Comparison of ENCODE assay signal across 8 cellular contexts in genomic region chr5:77852514-77853352, GRCh38.
DNase-seq lines count a peak whose midpoint lies in the region; ATAC-seq and TF ChIP-seq lines count a peak whose summit lies in the region.

No MANE protein-coding gene starts in this region.

- TF ChIP-seq RAD21 in Ishikawa (IDR thresholded peaks at IDR 0.05; ENCODE audit: low read depth) = no peak

- WGBS in esophagus muscularis mucosa = 2% methylated on average over 28 of the region's 28 CpGs

- ATAC-seq in thoracic aorta (ENCODE audit: insufficient number of reproducible peaks, low FRiP score, low read depth) = peak; percentile 40
- ATAC-seq in GM21528 (IDR thresholded peaks at IDR 0.05; ENCODE audit: low FRiP score, unreplicated experiment) = no peak

- TF ChIP-seq EP300 in Ishikawa (IDR thresholded peaks at IDR 0.05; ENCODE audit: borderline replicate concordance) (no peak), esophagus muscularis mucosa (IDR thresholded peaks at IDR 0.05) (no peak)

- intact Hi-C loops in esophagus muscularis mucosa (cut with DNase I) = loop anchor here (5.0 kb wide), 1 partner anchor 75 kb away; the partner anchor contains the start of gene TBCA

- TF ChIP-seq POLR2A in esophagus muscularis mucosa (IDR thresholded peaks at IDR 0.05; ENCODE audit: low read depth) = no peak

- no peak overlapping the region for H3K27ac ChIP-seq in esophagus muscularis mucosa (replicated peaks in 1 of 4)
- peak overlapping the region; percentile 12 for H3K27ac ChIP-seq in muscle layer of colon (ENCODE audit: low read depth, low read length)
- H3K27ac ChIP-seq in thoracic aorta = no peak overlapping the region

- H3K4me1 ChIP-seq in esophagus muscularis mucosa (peaks cover 6 to 25% (median 21%) of the 10 kb centered on the region in 4 donors), muscle layer of colon (ENCODE audit: insufficient read depth, low read length) (peaks cover 7% of the 10 kb centered on the region), thoracic aorta (ENCODE audit: control insufficient read depth in 1 of 2, low read depth in 2 of 2) (peaks cover 5 to 14% of the 10 kb centered on the region in 2 donors)

- H3K27me3 ChIP-seq in esophagus muscularis mucosa (peaks cover 0 to 3% (median 0%) of the 10 kb centered on the region in 4 donors), muscle layer of colon (ENCODE audit: control insufficient read depth in 1 of 2, insufficient read depth in 2 of 2, low read length in 2 of 2) (no peaks in the 10 kb centered on the region), thoracic aorta (replicated peaks; ENCODE audit: insufficient read depth) (no peaks in the 10 kb centered on the region)

- DNase-seq in DMS53 (lab: John Stamatoyannopoulos, UW) = peak; percentile 86
- DNase-seq in GM20000 (ENCODE audit: low spot score) = peak; percentile 81
- DNase-seq in activated CD4-positive, alpha-beta T cell treated with anti-CD3 and anti-CD28 coated beads, Interleukin-2, amount 50 U/mL, for 48 hours = peak; percentile 23 to 33
- peak; percentile 82 for DNase-seq in esophagus muscularis mucosa (ENCODE audit: extremely low spot score)
- no peak for DNase-seq in thoracic aorta (ENCODE audit: low spot score)

- no peaks in the 10 kb centered on the region for H3K9me3 ChIP-seq in esophagus muscularis mucosa
- H3K9me3 ChIP-seq in muscle layer of colon (ENCODE audit: low read length) = no peaks in the 10 kb centered on the region
- no peaks in the 10 kb centered on the region for H3K9me3 ChIP-seq in thoracic aorta

- H3K4me3 ChIP-seq in esophagus muscularis mucosa (peak overlapping the region; percentile 63 to 71 (median 68)), muscle layer of colon (ENCODE audit: low read depth in 1 of 2, low read length in 2 of 2) (peak overlapping the region; percentile 65), thoracic aorta (peak overlapping the region; percentile 83)

- H3K36me3 ChIP-seq in esophagus muscularis mucosa (no peaks in the 10 kb centered on the region), muscle layer of colon (ENCODE audit: insufficient read depth, low read length) (no peaks in the 10 kb centered on the region), thoracic aorta (no peaks in the 10 kb centered on the region)

- no peak overlapping the region for H3K9ac ChIP-seq in muscle layer of colon (ENCODE audit: low read length)

- TF ChIP-seq CTCF in GM20000 (IDR thresholded peaks at IDR 0.05; ENCODE audit: extremely low read depth, missing control alignments) (no peak), esophagus muscularis mucosa (IDR thresholded peaks at IDR 0.05) (no peak), thoracic aorta (IDR thresholded peaks at IDR 0.05) (no peak)

TF ChIP-seq in Ishikawa, 13 proteins besides CTCF, POLR2A, EP300 and RAD21:
- no peak for TF ChIP-seq CREB1 (IDR thresholded peaks at IDR 0.05; ENCODE audit: low read depth)
- no peak for TF ChIP-seq TCF12 (IDR thresholded peaks at IDR 0.05; ENCODE audit: low read depth)
- TF ChIP-seq ZBTB7A (IDR thresholded peaks at IDR 0.05; ENCODE audit: low read depth) = peak; percentile 64; the same call in 1 of the 2 replicates
- peak; percentile 88 for TF ChIP-seq NFIC (IDR thresholded peaks at IDR 0.05)
- no peak for TF ChIP-seq USF1 (IDR thresholded peaks at IDR 0.05)
- TF ChIP-seq, protein P1, sequence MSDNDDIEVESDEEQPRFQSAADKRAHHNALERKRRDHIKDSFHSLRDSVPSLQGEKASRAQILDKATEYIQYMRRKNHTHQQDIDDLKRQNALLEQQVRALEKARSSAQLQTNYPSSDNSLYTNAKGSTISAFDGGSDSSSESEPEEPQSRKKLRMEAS (IDR thresholded peaks at IDR 0.05) = peak; percentile 14; the same call in 1 of the 2 replicates
TF ChIP-seq in Ishikawa: peak in this region for 3.
